24 cellular contexts compared by ENCODE assay signal in genomic region chr20:61812121-61812520, GRCh38.
"Had no signal": no experiment of that assay in that cellular context is flagged by ENCODE, and none has a peak within 500 bp of the region (broad histone marks: within the 10 kb centered on the region; RNA-seq: fewer than 3 reads in every experiment).

No MANE protein-coding gene starts in this region.

- H3K9me3 ChIP-seq: heart left ventricle, left lung, psoas muscle, testis, tibial nerve, upper lobe of right lung, vagina had no signal

- H3K79me2 ChIP-seq: parathyroid adenoma had no signal

- H3K36me3 ChIP-seq: heart left ventricle, left lung, neural progenitor cell, tibial nerve, upper lobe of right lung, vagina had no signal

- H3K4me2 ChIP-seq: neural progenitor cell had no signal

- DNase-seq: effector CD4-positive, alpha-beta T cell; foreskin melanocyte; hippocampal formation; mesenchymal stem cell; midbrain; occipital lobe; retina; stimulated activated CD4-positive, alpha-beta T cell treated with anti-CD3 and anti-CD28 coated beads, Interleukin-2, amount 100 ng/mL, for 24 hours; stimulated activated CD4-positive, alpha-beta T cell treated with anti-CD3 and anti-CD28 coated beads, Interleukin-4, amount 100 ng/mL, for 4 hours; stimulated activated naive B cell treated with anti-CD40 and anti-IgM and Interleukin-4, amounts not matched to agents 10 μg/mL and 1 μg/mL and 100 μg/mL, for 72 hours; stimulated activated naive CD8-positive, alpha-beta T cell treated with anti-CD3 and anti-CD28 coated beads, Interleukin-15, amount 100 ng/mL, for 72 hours; testis; upper lobe of right lung had no signal

- H3K36me3 Mint-ChIP-seq: natural killer cell treated with Interleukin-12 subunit alpha and Interleukin-12 subunit beta and Interleukin-15 and Interleukin-18, amount 100 ng/mL, for 72 hours; neural progenitor cell; stimulated activated naive B cell treated with anti-CD40 and anti-IgM and Interleukin-4, amounts not matched to agents 10 μg/mL and 1 μg/mL and 100 μg/mL, for 72 hours had no signal

- H3K4me3 Mint-ChIP-seq: natural killer cell treated with Interleukin-12 subunit alpha and Interleukin-12 subunit beta and Interleukin-15 and Interleukin-18, amount 100 ng/mL, for 72 hours; neural progenitor cell; stimulated activated naive B cell treated with anti-CD40 and anti-IgM and Interleukin-4, amounts not matched to agents 10 μg/mL and 1 μg/mL and 100 μg/mL, for 72 hours; stimulated activated naive CD8-positive, alpha-beta T cell treated with anti-CD3 and anti-CD28 coated beads, Interleukin-15, amount 100 ng/mL, for 72 hours had no signal

- H3K9ac ChIP-seq: neural progenitor cell, parathyroid adenoma had no signal

- H3K4me1 Mint-ChIP-seq: stimulated activated naive B cell treated with anti-CD40 and anti-IgM and Interleukin-4, amounts not matched to agents 10 μg/mL and 1 μg/mL and 100 μg/mL, for 72 hours; stimulated activated naive CD8-positive, alpha-beta T cell treated with anti-CD3 and anti-CD28 coated beads, Interleukin-15, amount 100 ng/mL, for 72 hours had no signal

- H3K4me1 ChIP-seq: heart left ventricle, left lung, parathyroid adenoma, psoas muscle, upper lobe of right lung, vagina had no signal

- H3K27ac ChIP-seq: coronary artery, heart left ventricle, left lung, neural progenitor cell, parathyroid adenoma, psoas muscle, testis, tibial nerve, upper lobe of right lung, vagina had no signal

- ATAC-seq: heart left ventricle; left lung; natural killer cell treated with Interleukin-12 subunit alpha and Interleukin-12 subunit beta and Interleukin-15 and Interleukin-18, amount 100 ng/mL, for 72 hours; psoas muscle; sciatic nerve; stimulated activated naive B cell treated with anti-CD40 and anti-IgM and Interleukin-4, amounts not matched to agents 10 μg/mL and 1 μg/mL and 100 μg/mL, for 72 hours; stimulated activated naive CD8-positive, alpha-beta T cell treated with anti-CD3 and anti-CD28 coated beads, Interleukin-15, amount 100 ng/mL, for 72 hours; upper lobe of right lung had no signal

- H2AFZ ChIP-seq: neural progenitor cell, parathyroid adenoma had no signal

- H3K9me3 Mint-ChIP-seq: natural killer cell treated with Interleukin-12 subunit alpha and Interleukin-12 subunit beta and Interleukin-15 and Interleukin-18, amount 100 ng/mL, for 72 hours; neural progenitor cell; stimulated activated naive B cell treated with anti-CD40 and anti-IgM and Interleukin-4, amounts not matched to agents 10 μg/mL and 1 μg/mL and 100 μg/mL, for 72 hours; stimulated activated naive CD8-positive, alpha-beta T cell treated with anti-CD3 and anti-CD28 coated beads, Interleukin-15, amount 100 ng/mL, for 72 hours had no signal

- H3K27me3 ChIP-seq: neural progenitor cell, testis, tibial nerve, vagina had no signal

- H3K27ac Mint-ChIP-seq: natural killer cell treated with Interleukin-12 subunit alpha and Interleukin-12 subunit beta and Interleukin-15 and Interleukin-18, amount 100 ng/mL, for 72 hours; neural progenitor cell; stimulated activated naive B cell treated with anti-CD40 and anti-IgM and Interleukin-4, amounts not matched to agents 10 μg/mL and 1 μg/mL and 100 μg/mL, for 72 hours; stimulated activated naive CD8-positive, alpha-beta T cell treated with anti-CD3 and anti-CD28 coated beads, Interleukin-15, amount 100 ng/mL, for 72 hours had no signal

- H3K27me3 Mint-ChIP-seq: natural killer cell treated with Interleukin-12 subunit alpha and Interleukin-12 subunit beta and Interleukin-15 and Interleukin-18, amount 100 ng/mL, for 72 hours; stimulated activated naive B cell treated with anti-CD40 and anti-IgM and Interleukin-4, amounts not matched to agents 10 μg/mL and 1 μg/mL and 100 μg/mL, for 72 hours; stimulated activated naive CD8-positive, alpha-beta T cell treated with anti-CD3 and anti-CD28 coated beads, Interleukin-15, amount 100 ng/mL, for 72 hours had no signal

- H3K4me3 ChIP-seq: coronary artery, heart left ventricle, left lung, lung, neural progenitor cell, psoas muscle, testis, tibial nerve, upper lobe of right lung, vagina had no signal
